ENCODE assay signal across 8 cellular contexts in the genomic region with DNA sequence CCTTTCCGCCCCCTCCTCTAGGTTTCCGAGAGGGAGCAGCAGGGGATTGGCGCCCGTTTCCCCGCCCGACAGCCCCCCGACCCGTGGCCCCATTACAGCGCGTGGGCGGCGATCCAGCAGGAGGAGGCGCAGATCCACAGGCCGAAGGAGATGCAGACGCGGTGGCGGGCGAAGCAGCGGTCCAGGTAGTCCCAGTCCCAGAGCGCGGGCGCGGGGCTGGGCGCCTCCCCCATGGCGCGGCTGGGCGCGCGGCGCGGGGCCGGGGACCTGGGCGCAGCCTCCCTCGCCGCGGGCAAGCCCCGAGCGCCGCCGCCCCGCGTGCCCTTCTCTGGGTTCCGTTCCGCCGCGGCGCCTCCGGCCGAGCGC. TPM values are rescaled to one million over a fixed set of nuclear protein-coding genes. Genes with fewer than 3 reads are reported as not detected.
DNase-seq lines count a peak whose midpoint lies in the region; ATAC-seq and TF ChIP-seq lines count a peak whose summit lies in the region.

No MANE protein-coding gene starts in this region.

- H3K27ac ChIP-seq in endodermal cell (ENCODE audit: low read depth, low read length), result no peak overlapping the region

- peak overlapping the region; percentile 78 for H3K27ac Mint-ChIP-seq in endodermal cell
- H3K27ac Mint-ChIP-seq in natural killer cell treated with Interleukin-12 subunit alpha and Interleukin-12 subunit beta and Interleukin-15 and Interleukin-18, amount 100 ng/mL, for 72 hours, result no peak overlapping the region

- peaks cover 24% of the 10 kb centered on the region for H3K36me3 ChIP-seq in endodermal cell (ENCODE audit: control insufficient read depth, insufficient read depth, low read length)

- peaks cover 19% of the 10 kb centered on the region for H3K36me3 Mint-ChIP-seq in endodermal cell (ENCODE audit: low read depth)
- H3K36me3 Mint-ChIP-seq in natural killer cell treated with Interleukin-12 subunit alpha and Interleukin-12 subunit beta and Interleukin-15 and Interleukin-18, amount 100 ng/mL, for 72 hours, result no peaks in the 10 kb centered on the region

- H3K4me1 ChIP-seq in endodermal cell (ENCODE audit: control insufficient read depth, insufficient read depth, low read length), result no peaks in the 10 kb centered on the region

- no peak for TF ChIP-seq CTCF in endodermal cell (conservative IDR thresholded peaks at IDR 0.05)

- peak overlapping the region; percentile 87 for H3K4me3 ChIP-seq in endodermal cell (ENCODE audit: low read length)

- H3K9me3 ChIP-seq in endodermal cell (ENCODE audit: control insufficient read depth, low read length), result peaks cover 28% of the 10 kb centered on the region

- peak; percentile 44 for ATAC-seq in HG02973 (IDR thresholded peaks at IDR 0.05; ENCODE audit: unreplicated experiment)
- peak; percentile 78 to 80 for ATAC-seq in natural killer cell treated with Interleukin-12 subunit alpha and Interleukin-12 subunit beta and Interleukin-15 and Interleukin-18, amount 100 ng/mL, for 72 hours
- no peak for ATAC-seq in GM18870 (IDR thresholded peaks at IDR 0.05; ENCODE audit: unreplicated experiment)

- peak; percentile 8 for DNase-seq in stimulated activated CD8-positive, alpha-beta memory T cell treated with anti-CD3 and anti-CD28 coated beads, Interleukin-15, amount 100 ng/mL, for 24 hours (ENCODE audit: low read depth)
- no peak for DNase-seq in stimulated activated CD8-positive, alpha-beta memory T cell treated with anti-CD3 and anti-CD28 coated beads, Interleukin-4, amount 100 ng/mL, for 48 hours
- DNase-seq in OCI-M1 (lab: John Stamatoyannopoulos, UW) (peak; percentile 35), endodermal cell (peak; percentile 77), NCI-H2107 treated with DMSO at 0.1 percent for 48 hours (lab: John Stamatoyannopoulos, UW; ENCODE audit: unreplicated experiment) (no peak)
- no peak for DNase-seq in natural killer cell treated with Interleukin-12 subunit alpha and Interleukin-12 subunit beta and Interleukin-15 and Interleukin-18, amount 100 ng/mL, for 72 hours (ENCODE audit: low spot score)

- 0% methylated on average over 19 to 50 of the region's 50 CpGs for WGBS in endodermal cell (ENCODE audit: insufficient coverage in 1 of 2, insufficient read length in 1 of 2), 2 experiments

- H3K4me1 Mint-ChIP-seq in endodermal cell, result peaks cover 13% of the 10 kb centered on the region
- peaks cover 4 to 6% of the 10 kb centered on the region in 2 donors for H3K4me1 Mint-ChIP-seq in natural killer cell treated with Interleukin-12 subunit alpha and Interleukin-12 subunit beta and Interleukin-15 and Interleukin-18, amount 100 ng/mL, for 72 hours (ENCODE audit: low read depth in 2 of 2)

- no peaks in the 10 kb centered on the region for H3K27me3 Mint-ChIP-seq in endodermal cell (ENCODE audit: insufficient read depth)
- H3K27me3 Mint-ChIP-seq in natural killer cell treated with Interleukin-12 subunit alpha and Interleukin-12 subunit beta and Interleukin-15 and Interleukin-18, amount 100 ng/mL, for 72 hours, result no peaks in the 10 kb centered on the region

- H3K9ac ChIP-seq in endodermal cell (ENCODE audit: extremely low read depth, low read length, poor library complexity, severe bottlenecking), result peak overlapping the region; percentile 38

- H3K27me3 ChIP-seq in endodermal cell (ENCODE audit: control insufficient read depth, insufficient read depth, low read length, poor library complexity, severe bottlenecking), result no peaks in the 10 kb centered on the region

- peak overlapping the region; percentile 80 for H3K4me3 Mint-ChIP-seq in endodermal cell
- H3K4me3 Mint-ChIP-seq in natural killer cell treated with Interleukin-12 subunit alpha and Interleukin-12 subunit beta and Interleukin-15 and Interleukin-18, amount 100 ng/mL, for 72 hours, result peak overlapping the region; percentile 84

- peaks cover 16% of the 10 kb centered on the region for H3K9me3 Mint-ChIP-seq in endodermal cell
- no peaks in the 10 kb centered on the region for H3K9me3 Mint-ChIP-seq in natural killer cell treated with Interleukin-12 subunit alpha and Interleukin-12 subunit beta and Interleukin-15 and Interleukin-18, amount 100 ng/mL, for 72 hours

RNA-seq across cellular contexts. Expression of a gene that starts 0.3 kb away (rescaled TPM):
- 10 to 100 TPM; 31.0 to 34.4 TPM for total RNA-seq in endodermal cell
- 18.4 TPM for polyA plus RNA-seq in endodermal cell (2013, experiment 1 of 2)
- 22.1 TPM for polyA plus RNA-seq in endodermal cell (2013, experiment 2 of 2)
- 1 to 10 TPM; 4.7 to 8.5 TPM for total RNA-seq in natural killer cell treated with Interleukin-12 subunit alpha and Interleukin-12 subunit beta and Interleukin-15 and Interleukin-18, amount 100 ng/mL, for 72 hours

RNA-seq across cellular contexts. Expression of a gene that starts 39.0 kb away (rescaled TPM):
- 10 to 100 TPM; 38.3 to 44.7 TPM for total RNA-seq in endodermal cell
- polyA plus RNA-seq in endodermal cell (2013, experiment 1 of 2), result 31.6 TPM
- 30.8 TPM for polyA plus RNA-seq in endodermal cell (2013, experiment 2 of 2)
- total RNA-seq in natural killer cell treated with Interleukin-12 subunit alpha and Interleukin-12 subunit beta and Interleukin-15 and Interleukin-18, amount 100 ng/mL, for 72 hours, result 10 to 100 TPM; 38.7 to 63.3 TPM

RNA-seq across cellular contexts. Expression of a gene that starts 52.7 kb away (rescaled TPM):
- total RNA-seq in endodermal cell, result 1 to 10 TPM in 1 of 2 donors, under 1 TPM in 1; 0.58 to 4.4 TPM
- 6.2 TPM for polyA plus RNA-seq in endodermal cell (2013, experiment 1 of 2)
- polyA plus RNA-seq in endodermal cell (2013, experiment 2 of 2), result 5.7 TPM
- total RNA-seq in natural killer cell treated with Interleukin-12 subunit alpha and Interleukin-12 subunit beta and Interleukin-15 and Interleukin-18, amount 100 ng/mL, for 72 hours, result 10 to 100 TPM; 11.6 to 50.2 TPM

Comparison
In these comparisons a context has a peak if more than half of its experiments do, and no peak if none do; other contexts are left out.
1. DNase-seq: peak in stimulated activated CD8-positive, alpha-beta memory T cell treated with anti-CD3 and anti-CD28 coated beads, Interleukin-15, amount 100 ng/mL, for 24 hours (single experiment), OCI-M1 (single experiment) and endodermal cell (single experiment); none in stimulated activated CD8-positive, alpha-beta memory T cell treated with anti-CD3 and anti-CD28 coated beads, Interleukin-4, amount 100 ng/mL, for 48 hours (single experiment), natural killer cell treated with Interleukin-12 subunit alpha and Interleukin-12 subunit beta and Interleukin-15 and Interleukin-18, amount 100 ng/mL, for 72 hours (single experiment) and NCI-H2107 treated with DMSO at 0.1 percent for 48 hours (single experiment).